Comparison of ENCODE assay signal across 17 cellular contexts in genomic region chr14:100733152-100733850, GRCh38. TPM values are rescaled to one million over a fixed set of nuclear protein-coding genes. Genes with fewer than 3 reads are reported as not detected.
"Had no signal": no experiment of that assay in that cellular context is flagged by ENCODE, and none has a peak within 500 bp of the region (broad histone marks: within the 10 kb centered on the region; RNA-seq: fewer than 3 reads in every experiment).

No MANE protein-coding gene starts in this region.

- H3K9me3 Mint-ChIP-seq: activated naive CD4-positive, alpha-beta T cell treated with anti-CD3 and anti-CD28 coated beads, Interleukin-2, amount 50 U/mL, for 24 hours; naive thymus-derived CD4-positive, alpha-beta T cell had no signal

- H3K9me3 ChIP-seq: thyroid gland had no signal

- H3K4me1 Mint-ChIP-seq: activated naive CD4-positive, alpha-beta T cell treated with anti-CD3 and anti-CD28 coated beads, Interleukin-2, amount 50 U/mL, for 24 hours; naive thymus-derived CD4-positive, alpha-beta T cell had no signal

- H3K27me3 ChIP-seq: thyroid gland had no signal

- H3K36me3 ChIP-seq: brain microvascular endothelial cell, thyroid gland had no signal

- H3K36me3 Mint-ChIP-seq: activated naive CD4-positive, alpha-beta T cell treated with anti-CD3 and anti-CD28 coated beads, Interleukin-2, amount 50 U/mL, for 24 hours; naive thymus-derived CD4-positive, alpha-beta T cell had no signal

- H3K27ac Mint-ChIP-seq: activated naive CD4-positive, alpha-beta T cell treated with anti-CD3 and anti-CD28 coated beads, Interleukin-2, amount 50 U/mL, for 24 hours had no signal

- ATAC-seq: esophagus mucosa; left colon; naive thymus-derived CD4-positive, alpha-beta T cell had no signal

- H3K27ac ChIP-seq: brain microvascular endothelial cell, thyroid gland had no signal

- DNase-seq: activated CD4-positive, alpha-beta T cell treated with anti-CD3 and anti-CD28 coated beads, Interleukin-2, amount 50 U/mL, for 1 hour; activated T-cell treated with anti-CD3 and anti-CD28 coated beads for 4 hours; amygdala; brain microvascular endothelial cell; cerebellar nuclear complex; left colon; naive thymus-derived CD4-positive, alpha-beta T cell; stimulated activated CD4-positive, alpha-beta T cell treated with anti-CD3 and anti-CD28 coated beads, Interleukin-15, amount 100 ng/mL, for 24 hours had no signal

- H3K4me3 ChIP-seq: thyroid gland had no signal

- H3K4me3 Mint-ChIP-seq: activated naive CD4-positive, alpha-beta T cell treated with anti-CD3 and anti-CD28 coated beads, Interleukin-2, amount 50 U/mL, for 24 hours; naive thymus-derived CD4-positive, alpha-beta T cell had no signal

RNA-seq across cellular contexts. Expression of gene DLK1, which starts 6.6 kb away (rescaled TPM):
- total RNA-seq: activated CD8-positive, alpha-beta memory T cell treated with anti-CD3 and anti-CD28 coated beads for 36 hours; dermis microvascular lymphatic vessel endothelial cell; left colon; lung microvascular endothelial cell; mononuclear cell; naive thymus-derived CD4-positive, alpha-beta T cell; omental fat pad; T-helper 2 cell treated with Interferon-gamma antibody and Interleukin-4, amounts not matched to agents 100 ng/mL and 5 ng/mL, for 36 hours had no signal
- polyA plus RNA-seq: naive thymus-derived CD4-positive, alpha-beta T cell had no signal
